Comparison of ENCODE assay signal across 23 cellular contexts in genomic region chr5:180340856-180341255, GRCh38. TPM values are rescaled to one million over a fixed set of nuclear protein-coding genes. Genes with fewer than 3 reads are reported as not detected.
DNase-seq lines count a peak whose midpoint lies in the region; ATAC-seq and TF ChIP-seq lines count a peak whose summit lies in the region.
"Had no signal": no experiment of that assay in that cellular context is flagged by ENCODE, and none has a peak within 500 bp of the region (broad histone marks: within the 10 kb centered on the region; RNA-seq: fewer than 3 reads in every experiment).

No MANE protein-coding gene starts in this region.

- H2AFZ ChIP-seq in fibroblast of lung (ENCODE audit: low read length) = no peak overlapping the region
- H2AFZ ChIP-seq in osteoblast (ENCODE audit: low read length) = peak overlapping the region; percentile 39

- H3K27ac ChIP-seq in fibroblast of lung (ENCODE audit: insufficient read depth, low read length) (no peak overlapping the region), osteoblast (ENCODE audit: low read depth, low read length) (peak overlapping the region; percentile 46)
- H3K27ac ChIP-seq: right lobe of liver, thoracic aorta had no signal

- TF ChIP-seq CTCF in fibroblast of lung (conservative IDR thresholded peaks at IDR 0.05 in 1 of 2, IDR thresholded peaks at IDR 0.05 in 1 of 2; ENCODE audit: low read depth in 1 of 2, low read length in 2 of 2) (no peak), osteoblast (IDR thresholded peaks at IDR 0.05; ENCODE audit: extremely low read depth, low read depth, low read length) (no peak)

- ATAC-seq in GM19035 (IDR thresholded peaks at IDR 0.05; ENCODE audit: unreplicated experiment) (no peak), HG02840 (IDR thresholded peaks at IDR 0.05; ENCODE audit: low FRiP score, unreplicated experiment) (no peak)
- no peak for ATAC-seq in activated T-cell treated with anti-CD3 and anti-CD28 coated beads, Interleukin-2, amount 50 U/mL, for 4 hours
- ATAC-seq: natural killer cell treated with Interleukin-12 subunit alpha and Interleukin-12 subunit beta and Interleukin-15 and Interleukin-18, amount 100 ng/mL, for 72 hours; right lobe of liver; stimulated activated effector memory CD8-positive, alpha-beta T cell treated with anti-CD3 and anti-CD28 coated beads, Interleukin-12 subunit alpha, Interleukin-12 subunit beta, amount 100 ng/mL, for 72 hours had no signal

- no peak overlapping the region for H3K4me3 ChIP-seq in MG63
- H3K4me3 ChIP-seq in fibroblast of lung (replicated peaks in 1 of 4; ENCODE audit: control extremely low read depth in 1 of 4, insufficient read depth in 1 of 4, low read depth in 3 of 4, low read length in 4 of 4) = no peak overlapping the region
- H3K4me3 ChIP-seq in osteoblast (ENCODE audit: insufficient read depth, low read length) = no peak overlapping the region
- H3K4me3 ChIP-seq: right lobe of liver, thoracic aorta had no signal

- DNase-seq in EH (ENCODE audit: low read depth) = peak; percentile 39
- peak; percentile 81 for DNase-seq in MG63
- DNase-seq in fibroblast of lung (ENCODE audit: low read depth in 2 of 2) = peak; percentile 32 to 43
- DNase-seq in osteoblast (ENCODE audit: insufficient read length, low spot score, missing footprints) = peak; percentile 19
- DNase-seq in HPDE6-E6E7 (ENCODE audit: extremely low spot score) = no peak
- no peak for DNase-seq in activated T-cell treated with anti-CD3 and anti-CD28 coated beads, Interleukin-2, amount 50 U/mL, for 4 hours
- DNase-seq: activated gamma-delta T cell; CD8-positive, alpha-beta memory T cell; DMS53; foreskin melanocyte; NCI-H187; NCI-H2227 treated with DMSO at 0.1 percent for 48 hours; NCI-H774; right lobe of liver; SIG-M5 had no signal

- H3K4me1 Mint-ChIP-seq in activated T-cell treated with anti-CD3 and anti-CD28 coated beads, Interleukin-2, amount 50 U/mL, for 4 hours (ENCODE audit: low read depth) = no peaks in the 10 kb centered on the region

- H3K4me1 ChIP-seq in fibroblast of lung (ENCODE audit: control insufficient read depth, extremely low read depth, insufficient read depth, low read length) (peaks cover 2% of the 10 kb centered on the region), osteoblast (ENCODE audit: insufficient read depth, low read length) (peaks cover 55% of the 10 kb centered on the region)
- H3K4me1 ChIP-seq: right lobe of liver had no signal

- no peaks in the 10 kb centered on the region for H3K79me2 ChIP-seq in fibroblast of lung (ENCODE audit: control insufficient read depth, insufficient read depth, low read length)
- peaks cover 24% of the 10 kb centered on the region for H3K79me2 ChIP-seq in osteoblast (ENCODE audit: insufficient read depth, low read length)

- peaks cover 2% of the 10 kb centered on the region for H4K20me1 ChIP-seq in fibroblast of lung (ENCODE audit: control insufficient read depth, extremely low read depth, insufficient read depth, low read length)
- peaks cover 17% of the 10 kb centered on the region for H4K20me1 ChIP-seq in osteoblast (ENCODE audit: insufficient read depth, low read length)

- H3K9ac ChIP-seq in fibroblast of lung (ENCODE audit: insufficient read depth, low read length) = no peak overlapping the region

- H3K27me3 Mint-ChIP-seq in activated T-cell treated with anti-CD3 and anti-CD28 coated beads, Interleukin-2, amount 50 U/mL, for 4 hours (ENCODE audit: low read depth) = peaks cover 5% of the 10 kb centered on the region

- H3K9me3 ChIP-seq in MG63 = no peaks in the 10 kb centered on the region
- no peaks in the 10 kb centered on the region for H3K9me3 ChIP-seq in fibroblast of lung (ENCODE audit: control insufficient read depth, insufficient read depth, low read depth, low read length)
- no peaks in the 10 kb centered on the region for H3K9me3 ChIP-seq in osteoblast (ENCODE audit: low read depth, low read length)
- H3K9me3 ChIP-seq: right lobe of liver, thoracic aorta had no signal

- H3K36me3 ChIP-seq in MG63 (no peaks in the 10 kb centered on the region), fibroblast of lung (ENCODE audit: control insufficient read depth, insufficient read depth, low read length) (peaks cover under 1% of the 10 kb centered on the region), osteoblast (ENCODE audit: insufficient read depth, low read length) (peaks cover 16% of the 10 kb centered on the region)
- H3K36me3 ChIP-seq: right lobe of liver, thoracic aorta had no signal

- H3K27me3 ChIP-seq in MG63 = no peaks in the 10 kb centered on the region
- no peaks in the 10 kb centered on the region for H3K27me3 ChIP-seq in fibroblast of lung (ENCODE audit: control insufficient read depth, insufficient read depth, low read length)
- H3K27me3 ChIP-seq in osteoblast (ENCODE audit: insufficient read depth, low read length) = no peaks in the 10 kb centered on the region
- H3K27me3 ChIP-seq: right lobe of liver had no signal

- H3K36me3 Mint-ChIP-seq in activated T-cell treated with anti-CD3 and anti-CD28 coated beads, Interleukin-2, amount 50 U/mL, for 4 hours (ENCODE audit: insufficient read depth) = no peaks in the 10 kb centered on the region
- H3K36me3 Mint-ChIP-seq: CD8-positive, alpha-beta memory T cell; natural killer cell treated with Interleukin-12 subunit alpha and Interleukin-12 subunit beta and Interleukin-15 and Interleukin-18, amount 100 ng/mL, for 72 hours; stimulated activated effector memory CD8-positive, alpha-beta T cell treated with anti-CD3 and anti-CD28 coated beads, Interleukin-12 subunit alpha, Interleukin-12 subunit beta, amount 100 ng/mL, for 72 hours had no signal

- no peak overlapping the region for H3K4me2 ChIP-seq in fibroblast of lung (ENCODE audit: extremely low read depth, insufficient read depth, low read length)
- H3K4me2 ChIP-seq in osteoblast (ENCODE audit: insufficient read depth, low read length) = no peak overlapping the region

- H3K4me3 Mint-ChIP-seq in activated T-cell treated with anti-CD3 and anti-CD28 coated beads, Interleukin-2, amount 50 U/mL, for 4 hours = no peak overlapping the region
- H3K4me3 Mint-ChIP-seq: CD8-positive, alpha-beta memory T cell; dendritic cell treated with granulocyte-macrophage colony-stimulating factor and Interleukin-4, amounts not matched to agents 40 ng/mL and 50 ng/mL, for 4 days; natural killer cell treated with Interleukin-12 subunit alpha and Interleukin-12 subunit beta and Interleukin-15 and Interleukin-18, amount 100 ng/mL, for 72 hours; stimulated activated effector memory CD8-positive, alpha-beta T cell treated with anti-CD3 and anti-CD28 coated beads, Interleukin-12 subunit alpha, Interleukin-12 subunit beta, amount 100 ng/mL, for 72 hours; T-helper 1 cell treated with Interleukin-12 subunit alpha and Interleukin-12 subunit beta and Interleukin-4 antibody, amounts not matched to agents 30 μg/mL and 1 μg/mL, for 36 hours had no signal

- H3K9me3 Mint-ChIP-seq in activated T-cell treated with anti-CD3 and anti-CD28 coated beads, Interleukin-2, amount 50 U/mL, for 4 hours = no peaks in the 10 kb centered on the region
- H3K9me3 Mint-ChIP-seq: CD8-positive, alpha-beta memory T cell; dendritic cell treated with granulocyte-macrophage colony-stimulating factor and Interleukin-4, amounts not matched to agents 40 ng/mL and 50 ng/mL, for 4 days; natural killer cell treated with Interleukin-12 subunit alpha and Interleukin-12 subunit beta and Interleukin-15 and Interleukin-18, amount 100 ng/mL, for 72 hours; stimulated activated effector memory CD8-positive, alpha-beta T cell treated with anti-CD3 and anti-CD28 coated beads, Interleukin-12 subunit alpha, Interleukin-12 subunit beta, amount 100 ng/mL, for 72 hours; T-helper 1 cell treated with Interleukin-12 subunit alpha and Interleukin-12 subunit beta and Interleukin-4 antibody, amounts not matched to agents 30 μg/mL and 1 μg/mL, for 36 hours had no signal

RNA-seq across cellular contexts. Expression of gene GFPT2, which starts 12.3 kb away (rescaled TPM):
- total RNA-seq in MG63 (2014; rRNA removed; shearing (Covaris generic); ENCODE audit: low replicate concordance) = 2.7 and 3.7 TPM in 2 replicates
- total RNA-seq in fibroblast of lung (19.3 and 26.7 TPM in 2 replicates), osteoblast (30.4 and 39.5 TPM in 2 replicates)
- polyA plus RNA-seq in fibroblast of lung = 6.1 and 24.7 TPM in 2 replicates
- polyA plus RNA-seq in fibroblast of lung (2012) = 4.5 and 19.0 TPM in 2 replicates
- 10.3 and 33.5 TPM in 2 replicates for polyA minus RNA-seq in fibroblast of lung (ENCODE audit: low replicate concordance)
- total RNA-seq in activated T-cell treated with anti-CD3 and anti-CD28 coated beads, Interleukin-2, amount 50 U/mL, for 4 hours = under 1 TPM; 0.30 to 0.48 (median 0.34) TPM
- total RNA-seq: OCI-LY7 had no signal

RNA-seq across cellular contexts. Expression of gene MAPK9, which starts 49.0 kb away (rescaled TPM):
- 97.3 and 98.2 TPM in 2 replicates for total RNA-seq in MG63 (2014; rRNA removed; shearing (Covaris generic); ENCODE audit: low replicate concordance)
- 24.7 and 27.6 TPM in 2 replicates for total RNA-seq in fibroblast of lung
- 36.8 and 43.1 TPM in 2 replicates for polyA plus RNA-seq in fibroblast of lung
- polyA plus RNA-seq in fibroblast of lung (2012) = 17.3 and 20.8 TPM in 2 replicates
- 11.3 and 25.7 TPM in 2 replicates for polyA minus RNA-seq in fibroblast of lung (ENCODE audit: low replicate concordance)
- total RNA-seq in osteoblast = 31.8 and 36.8 TPM in 2 replicates
- 10 to 100 TPM; 34.8 to 39.1 (median 35.8) TPM for total RNA-seq in activated T-cell treated with anti-CD3 and anti-CD28 coated beads, Interleukin-2, amount 50 U/mL, for 4 hours

Comparison
In these comparisons a context has a peak if more than half of its experiments do, and no peak if none do; other contexts are left out.
1. DNase-seq: peak in EH (single experiment), MG63 (single experiment), fibroblast of lung (2 of 2) and osteoblast (single experiment); none in HPDE6-E6E7 (single experiment) and activated T-cell treated with anti-CD3 and anti-CD28 coated beads, Interleukin-2, amount 50 U/mL, for 4 hours (single experiment).